28 cellular contexts compared by ENCODE assay signal in the genomic region with DNA sequence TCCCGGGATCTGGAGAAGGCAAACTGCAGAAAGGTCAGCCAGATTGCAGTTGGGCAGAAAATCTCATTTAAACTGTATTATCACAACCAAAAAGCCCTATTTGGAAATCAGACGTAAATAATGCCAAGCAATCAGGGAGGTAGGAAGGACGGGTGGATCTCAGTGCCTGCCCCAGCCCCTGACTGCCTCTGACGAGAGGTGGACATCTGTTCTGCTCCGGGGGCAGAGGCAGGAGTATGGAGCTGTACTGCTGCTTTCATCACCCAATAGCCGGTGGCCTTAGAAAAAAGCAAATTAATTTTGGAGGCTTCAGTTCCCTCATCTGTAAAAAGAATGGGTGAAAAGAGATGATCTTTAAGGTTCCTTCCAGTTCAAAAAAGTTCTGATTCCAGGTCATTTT.
"Had no signal": no experiment of that assay in that cellular context is flagged by ENCODE, and none has a peak within 500 bp of the region (broad histone marks: within the 10 kb centered on the region; RNA-seq: fewer than 3 reads in every experiment).

No MANE protein-coding gene starts in this region.

- H3K27ac ChIP-seq: stomach, suprapubic skin, testis, thoracic aorta, thyroid gland, tibial artery, tibial nerve, transverse colon, upper lobe of left lung, upper lobe of right lung, uterus, vagina had no signal

- H3K4me3 ChIP-seq: stomach, suprapubic skin, testis, thoracic aorta, thyroid gland, tibial artery, tibial nerve, transverse colon, upper lobe of left lung, upper lobe of right lung, uterus, vagina had no signal

- H3K36me3 ChIP-seq: stomach, suprapubic skin, thoracic aorta, thyroid gland, tibial artery, tibial nerve, transverse colon, upper lobe of left lung, upper lobe of right lung, uterus, vagina had no signal

- H3K27me3 Mint-ChIP-seq: stimulated activated memory B cell treated with anti-CD40 and anti-IgM and Interleukin-4, amounts not matched to agents 10 μg/mL and 1 μg/mL and 100 μg/mL, for 72 hours had no signal

- H3K4me1 Mint-ChIP-seq: stimulated activated effector memory CD8-positive, alpha-beta T cell treated with anti-CD3 and anti-CD28 coated beads, Interleukin-12 subunit alpha, Interleukin-12 subunit beta, amount 100 ng/mL, for 72 hours; stimulated activated memory B cell treated with anti-CD40 and anti-IgM and Interleukin-4, amounts not matched to agents 10 μg/mL and 1 μg/mL and 100 μg/mL, for 72 hours; stimulated activated naive B cell treated with anti-CD40 and anti-IgM and Interleukin-4, amounts not matched to agents 10 μg/mL and 1 μg/mL and 100 μg/mL, for 72 hours; stimulated activated naive CD8-positive, alpha-beta T cell treated with anti-CD3 and anti-CD28 coated beads, Interleukin-15, amount 100 ng/mL, for 72 hours had no signal

- DNase-seq: stimulated activated CD4-positive, alpha-beta T cell treated with anti-CD3 and anti-CD28 coated beads, Interleukin-2, amount 100 ng/mL, for 48 hours; stimulated activated CD4-positive, alpha-beta T cell treated with anti-CD3 and anti-CD28 coated beads, Interleukin-4, amount 100 ng/mL, for 1 hour; stimulated activated CD4-positive, alpha-beta T cell treated with anti-CD3 and anti-CD28 coated beads, Interleukin-4, amount 100 ng/mL, for 24 hours; stimulated activated CD4-positive, alpha-beta T cell treated with anti-CD3 and anti-CD28 coated beads, Interleukin-4, amount 100 ng/mL, for 4 hours; stimulated activated CD8-positive, alpha-beta memory T cell treated with anti-CD3 and anti-CD28 coated beads, Interleukin-4, amount 100 ng/mL, for 48 hours; stimulated activated naive B cell treated with anti-CD40 and anti-IgM and Interleukin-4, amounts not matched to agents 10 μg/mL and 1 μg/mL and 100 μg/mL, for 72 hours; stimulated activated naive CD4-positive, alpha-beta T cell; stimulated activated naive CD4-positive, alpha-beta T cell treated with Interleukin-2 at 50 U/mL for 16 hours; stimulated activated naive CD8-positive, alpha-beta T cell treated with anti-CD3 and anti-CD28 coated beads, Interleukin-15, amount 100 ng/mL, for 72 hours; stimulated activated naive CD8-positive, alpha-beta T cell treated with anti-CD3 and anti-CD28 coated beads, Interleukin-15, Interleukin-2, amounts not matched to agents 100 U/mL and 50 U/mL, for 24 hours; stomach; substantia nigra; testis; thyroid gland; tibial artery; transverse colon; trophoblast cell; upper lobe of left lung; upper lobe of right lung; uterus had no signal

- H3K27ac Mint-ChIP-seq: stimulated activated effector memory CD8-positive, alpha-beta T cell treated with anti-CD3 and anti-CD28 coated beads, Interleukin-12 subunit alpha, Interleukin-12 subunit beta, amount 100 ng/mL, for 72 hours; stimulated activated memory B cell treated with anti-CD40 and anti-IgM and Interleukin-4, amounts not matched to agents 10 μg/mL and 1 μg/mL and 100 μg/mL, for 72 hours; stimulated activated naive B cell treated with anti-CD40 and anti-IgM and Interleukin-4, amounts not matched to agents 10 μg/mL and 1 μg/mL and 100 μg/mL, for 72 hours; stimulated activated naive CD8-positive, alpha-beta T cell treated with anti-CD3 and anti-CD28 coated beads, Interleukin-15, amount 100 ng/mL, for 72 hours; stimulated activated naive CD8-positive, alpha-beta T cell treated with anti-CD3 and anti-CD28 coated beads, Interleukin-15, Interleukin-2, amounts not matched to agents 100 ng/mL and 50 ng/mL, for 24 hours; type B pancreatic cell had no signal

- H3K36me3 Mint-ChIP-seq: stimulated activated effector memory CD8-positive, alpha-beta T cell treated with anti-CD3 and anti-CD28 coated beads, Interleukin-12 subunit alpha, Interleukin-12 subunit beta, amount 100 ng/mL, for 72 hours; stimulated activated memory B cell treated with anti-CD40 and anti-IgM and Interleukin-4, amounts not matched to agents 10 μg/mL and 1 μg/mL and 100 μg/mL, for 72 hours; type B pancreatic cell had no signal

- H3K9me3 ChIP-seq: suprapubic skin, testis, thoracic aorta, thyroid gland, tibial nerve, upper lobe of left lung, upper lobe of right lung, uterus, vagina had no signal

- ATAC-seq: stimulated activated effector memory CD8-positive, alpha-beta T cell treated with anti-CD3 and anti-CD28 coated beads, Interleukin-12 subunit alpha, Interleukin-12 subunit beta, amount 100 ng/mL, for 72 hours; stimulated activated memory B cell treated with anti-CD40 and anti-IgM and Interleukin-4, amounts not matched to agents 10 μg/mL and 1 μg/mL and 100 μg/mL, for 72 hours; stimulated activated naive B cell treated with anti-CD40 and anti-IgM and Interleukin-4, amounts not matched to agents 10 μg/mL and 1 μg/mL and 100 μg/mL, for 72 hours; stimulated activated naive CD8-positive, alpha-beta T cell treated with anti-CD3 and anti-CD28 coated beads, Interleukin-15, amount 100 ng/mL, for 72 hours; stimulated activated naive CD8-positive, alpha-beta T cell treated with anti-CD3 and anti-CD28 coated beads, Interleukin-15, Interleukin-2, amounts not matched to agents 100 U/mL and 50 U/mL, for 24 hours; upper lobe of right lung had no signal

- H3K9me3 Mint-ChIP-seq: stimulated activated naive CD8-positive, alpha-beta T cell treated with anti-CD3 and anti-CD28 coated beads, Interleukin-15, Interleukin-2, amounts not matched to agents 100 ng/mL and 50 ng/mL, for 24 hours had no signal

- H3K4me3 Mint-ChIP-seq: stimulated activated effector memory CD8-positive, alpha-beta T cell treated with anti-CD3 and anti-CD28 coated beads, Interleukin-12 subunit alpha, Interleukin-12 subunit beta, amount 100 ng/mL, for 72 hours; stimulated activated memory B cell treated with anti-CD40 and anti-IgM and Interleukin-4, amounts not matched to agents 10 μg/mL and 1 μg/mL and 100 μg/mL, for 72 hours; stimulated activated naive B cell treated with anti-CD40 and anti-IgM and Interleukin-4, amounts not matched to agents 10 μg/mL and 1 μg/mL and 100 μg/mL, for 72 hours; stimulated activated naive CD8-positive, alpha-beta T cell treated with anti-CD3 and anti-CD28 coated beads, Interleukin-15, amount 100 ng/mL, for 72 hours; stimulated activated naive CD8-positive, alpha-beta T cell treated with anti-CD3 and anti-CD28 coated beads, Interleukin-15, Interleukin-2, amounts not matched to agents 100 ng/mL and 50 ng/mL, for 24 hours; type B pancreatic cell had no signal

- H3K27me3 ChIP-seq: testis, thyroid gland, tibial nerve, upper lobe of left lung, upper lobe of right lung, uterus, vagina had no signal
